8 cellular contexts compared by ENCODE assay signal in the genomic region with DNA sequence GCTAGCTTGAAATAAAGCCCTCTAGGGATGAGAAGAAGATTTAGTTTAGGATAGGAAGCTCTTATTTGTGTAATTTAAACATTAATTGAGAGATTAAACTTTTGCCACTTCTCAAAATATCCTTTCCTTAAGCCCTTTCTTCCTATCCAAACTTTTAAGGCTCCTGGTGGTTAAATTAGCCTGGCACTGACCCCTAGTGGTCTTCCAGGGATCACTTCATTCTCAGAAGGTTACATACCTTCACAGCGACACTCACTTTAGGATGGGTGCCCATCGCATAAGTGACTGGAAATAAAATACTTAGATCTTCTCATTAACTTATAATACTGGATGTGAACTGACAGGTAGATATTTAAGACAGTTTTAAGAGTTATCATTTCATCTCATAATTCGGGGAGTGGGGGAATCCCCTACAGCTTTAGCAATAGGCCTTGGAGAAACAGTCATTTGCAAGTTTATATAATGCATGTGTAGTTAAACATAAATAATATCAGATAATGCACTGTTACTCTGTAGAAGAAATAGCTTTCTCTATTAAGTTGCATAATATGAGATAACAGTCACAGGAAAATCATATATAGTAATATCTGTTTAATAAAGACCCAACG. TPM values are rescaled to one million over a fixed set of nuclear protein-coding genes. Genes with fewer than 3 reads are reported as not detected.
DNase-seq lines count a peak whose midpoint lies in the region; ATAC-seq, FAIRE-seq and TF ChIP-seq lines count a peak whose summit lies in the region.

No MANE protein-coding gene starts in this region.

- WGBS in stomach, 5 donors, result 9 to 46% (median 28%) methylated on average over 2 to 4 of the region's 4 CpGs

- TF ChIP-seq CTCF in NB4 (IDR thresholded peaks at IDR 0.05; ENCODE audit: low read depth, low read length) (peak; percentile 75), left ventricle myocardium inferior (IDR thresholded peaks at IDR 0.05; ENCODE audit: borderline replicate concordance) (peak; percentile 78), stomach (IDR thresholded peaks at IDR 0.05) (peak in 5 of 7 experiments; percentile 18 to 64 (median 55))

- H3K36me3 ChIP-seq in left ventricle myocardium inferior (no peaks in the 10 kb centered on the region), stomach (no peaks in the 10 kb centered on the region)

- FAIRE-seq in A204.1 (lab: Jason Lieb, UNC) (peak; percentile 87), G401.6 (lab: Jason Lieb, UNC) (peak; percentile 66)

- TF ChIP-seq POLR2A in NB4 (IDR thresholded peaks at IDR 0.05; ENCODE audit: extremely low read depth, insufficient read length), result no peak
- TF ChIP-seq POLR2A in stomach (IDR thresholded peaks at IDR 0.05), result no peak

- H3K4me3 ChIP-seq in NB4 (ENCODE audit: low read depth, low read length), result no peak overlapping the region
- no peak overlapping the region for H3K4me3 ChIP-seq in left ventricle myocardium inferior
- H3K4me3 ChIP-seq in stomach, result no peak overlapping the region

- H3K27ac ChIP-seq in left ventricle myocardium inferior (replicated peaks) (no peak overlapping the region), stomach (no peak overlapping the region)

- H3K27me3 ChIP-seq in left ventricle myocardium inferior (ENCODE audit: low read depth) (peaks cover 100% of the 10 kb centered on the region), stomach (peaks cover 19 to 95% (median 48%) of the 10 kb centered on the region in 3 donors)

- TF ChIP-seq EP300 in stomach (IDR thresholded peaks at IDR 0.05), result no peak

- H3K9me3 ChIP-seq in left ventricle myocardium inferior (replicated peaks) (no peaks in the 10 kb centered on the region), stomach (peaks cover 0 to 9% (median 0%) of the 10 kb centered on the region in 4 donors)

- intact Hi-C loops in left ventricle myocardium inferior (cut with micrococcal nuclease) (loop anchor here (10.0 kb wide), 1 partner anchor 310 kb away; no protein-coding TSS in a partner anchor), stomach (cut with DNase I; ENCODE audit: low total_unique reads) (no loop called here)

- ATAC-seq in HG02642 (IDR thresholded peaks at IDR 0.05; ENCODE audit: poor library complexity, unreplicated experiment) (peak; percentile 72), GM19023 (IDR thresholded peaks at IDR 0.05; ENCODE audit: unreplicated experiment) (no peak)

- DNase-seq in NB4 (ENCODE audit: low read depth), result peak; percentile 72
- peak; percentile 9 for DNase-seq in UCSD-AML1 (lab: John Stamatoyannopoulos, UW; ENCODE audit: unreplicated experiment)
- no peak for DNase-seq in left ventricle myocardium inferior
- no peak for DNase-seq in stomach

- H3K4me1 ChIP-seq in left ventricle myocardium inferior, result peaks cover 5% of the 10 kb centered on the region
- H3K4me1 ChIP-seq in stomach, result peaks cover 3 to 21% (median 14%) of the 10 kb centered on the region in 4 donors

RNA-seq across cellular contexts. Expression of a gene that starts 7.4 kb away (rescaled TPM):
- total RNA-seq in left ventricle myocardium inferior, result not detected
- not detected for total RNA-seq in stomach
- polyA plus RNA-seq in stomach, result not detected

RNA-seq across cellular contexts. Expression of a gene that starts 22.2 kb away (rescaled TPM):
- total RNA-seq in left ventricle myocardium inferior (7.8 TPM), stomach (not detected)
- polyA plus RNA-seq in stomach, result 10 to 100 TPM in 1 of 3 donors, 1 to 10 TPM in 1, not detected in 1; 3.9 to 11.7 TPM

Comparison
In these comparisons a context has a peak if more than half of its experiments do, and no peak if none do; other contexts are left out.
1. DNase-seq: peak in NB4 (single experiment) and UCSD-AML1 (single experiment); none in left ventricle myocardium inferior (single experiment) and stomach (single experiment).
2. Peak in every context shown above with its lines, with median percentiles within 50 percentile points of each other: CTCF ChIP-seq.